8 cellular contexts compared by ENCODE assay signal in the genomic region with DNA sequence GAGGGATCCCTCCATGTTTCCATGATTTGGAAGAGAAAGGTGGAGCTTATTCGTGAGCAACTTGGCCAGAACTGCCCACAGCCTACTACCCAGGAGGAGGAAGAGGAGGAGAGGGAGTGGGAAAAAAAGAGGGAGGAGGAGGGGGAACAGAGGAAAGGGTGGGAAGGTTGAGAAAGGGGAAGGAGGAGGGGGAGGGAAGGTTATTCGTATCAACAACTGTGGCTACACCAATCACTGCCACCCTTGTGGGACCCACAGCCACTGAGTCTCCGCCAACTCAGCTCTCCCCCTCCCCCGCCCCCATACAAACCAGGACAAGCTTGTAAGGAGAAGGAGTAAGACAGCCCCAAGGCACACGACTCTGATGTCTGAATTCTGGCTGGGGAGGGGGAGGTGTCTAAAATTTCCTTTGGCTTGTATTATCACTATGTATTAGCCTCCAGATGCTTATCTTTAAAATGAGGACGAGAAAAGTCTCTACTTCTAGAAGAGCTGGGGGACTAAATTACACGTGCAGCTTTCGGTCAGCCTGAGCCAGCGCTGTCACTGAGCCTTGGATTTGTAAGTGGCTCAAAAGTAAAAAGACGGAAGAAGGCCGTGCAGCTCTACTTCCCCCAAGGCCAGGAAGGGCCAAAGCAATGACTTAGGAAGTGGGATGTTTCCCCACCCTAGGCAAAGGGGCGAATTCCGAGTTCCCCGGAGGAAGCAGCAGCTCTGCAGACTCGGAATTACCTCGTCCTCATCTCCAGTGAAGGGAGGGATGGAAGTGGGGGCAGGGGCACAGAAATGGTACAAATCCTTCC. TPM values are rescaled to one million over a fixed set of nuclear protein-coding genes. Genes with fewer than 3 reads are reported as not detected.
DNase-seq lines count a peak whose midpoint lies in the region; FAIRE-seq and TF ChIP-seq lines count a peak whose summit lies in the region.

No MANE protein-coding gene starts in this region.

- peak overlapping the region; percentile 65 for H3K4me3 ChIP-seq in iPS-18c (ENCODE audit: insufficient read depth, low read depth, low read length)
- peak overlapping the region; percentile 94 to 96 for H3K4me3 ChIP-seq in small intestine (ENCODE audit: low read depth in 1 of 2, low read length in 2 of 2)

- peaks cover 10 to 17% of the 10 kb centered on the region in 2 donors for H3K4me1 ChIP-seq in small intestine (ENCODE audit: control insufficient read depth in 2 of 2, insufficient read depth in 1 of 2, low read depth in 1 of 2, low read length in 1 of 2)

- H3K4me1 Mint-ChIP-seq in Calu3 (ENCODE audit: low read depth, unreplicated experiment) = peaks cover 12% of the 10 kb centered on the region

- peaks cover 11% of the 10 kb centered on the region for H3K27me3 Mint-ChIP-seq in Calu3 (ENCODE audit: unreplicated experiment)

- no peaks in the 10 kb centered on the region for H3K27me3 ChIP-seq in small intestine (ENCODE audit: control insufficient read depth in 2 of 2, insufficient read depth in 2 of 2, low read length in 2 of 2)

- peak overlapping the region; percentile 72 for H3K4me3 Mint-ChIP-seq in Calu3 (ENCODE audit: low read depth, unreplicated experiment)

- FAIRE-seq in small intestine (lab: Jason Lieb, UNC) (no peak), H54 (lab: Jason Lieb, UNC) (no peak)

- no peaks in the 10 kb centered on the region for H3K9me3 Mint-ChIP-seq in Calu3 (ENCODE audit: low read depth, unreplicated experiment)

- H3K27ac Mint-ChIP-seq in Calu3 (ENCODE audit: unreplicated experiment) = no peak overlapping the region

- H3K36me3 Mint-ChIP-seq in Calu3 (ENCODE audit: insufficient read depth, unreplicated experiment) = peaks cover 23% of the 10 kb centered on the region

- WGBS in small intestine, 3 donors = 1 to 4% (median 1%) methylated on average over 16 of the region's 16 CpGs

- peak overlapping the region; percentile 44 for H3K27ac ChIP-seq in angular gyrus (ENCODE audit: low read depth, low read length)
- peak overlapping the region in 1 of 2 donors; percentile 90 for H3K27ac ChIP-seq in small intestine (ENCODE audit: low read depth in 1 of 2, low read length in 1 of 2)

- no peak for DNase-seq in Calu3
- DNase-seq in NAMALWA (ENCODE audit: low spot score) = peak; percentile 42
- peak; percentile 23 for DNase-seq in small intestine
- DNase-seq in GM20000 (ENCODE audit: low spot score) = no peak
- no peak for DNase-seq in H54 (ENCODE audit: insufficient read length, low spot score)
- no peak for DNase-seq in NCI-H1092 (lab: John Stamatoyannopoulos, UW)

- no peaks in the 10 kb centered on the region for H3K36me3 ChIP-seq in small intestine (ENCODE audit: control insufficient read depth in 2 of 2, insufficient read depth in 2 of 2, low read length in 2 of 2)

- no peak for TF ChIP-seq POLR2A in H54 (IDR thresholded peaks at IDR 0.05; ENCODE audit: low read depth, low read length)

- intact Hi-C loops in Calu3 (cut with micrococcal nuclease; ENCODE audit: unreplicated experiment) = no loop called here

- H3K9me3 ChIP-seq in iPS-18c (ENCODE audit: control insufficient read depth, insufficient read depth, low read length) (no peaks in the 10 kb centered on the region), small intestine (ENCODE audit: control insufficient read depth, low read depth) (no peaks in the 10 kb centered on the region)

- CTCF ChIA-PET in Calu3 (lab: Charles Lee) = interaction anchor here (0.6 to 1.0 kb wide), 3 partner anchors 77 to 684 kb away, joined by 3 to 11 read pairs (median 4); no protein-coding TSS in a partner anchor

- no TSS peak for BruUV-seq in Calu3 (replicated peaks; lab: Mats Ljungman, UMichigan)

- TF ChIP-seq CTCF in Calu3 (IDR thresholded peaks at IDR 0.05; ENCODE audit: unreplicated experiment) (no peak), GM20000 (IDR thresholded peaks at IDR 0.05; ENCODE audit: extremely low read depth, missing control alignments) (no peak)

RNA-seq across cellular contexts. Expression of gene FKBP1A, which starts 1.0 kb away (rescaled TPM):
- total RNA-seq in Calu3 (2022) = 166 and 173 TPM in 2 replicates
- 100 to 1,000 TPM; 146 to 315 (median 152) TPM for polyA plus RNA-seq in small intestine

Comparison
In these comparisons a context has a peak if more than half of its experiments do, and no peak if none do; other contexts are left out.
1. DNase-seq: peak in NAMALWA (single experiment) and small intestine (single experiment); none in Calu3 (single experiment), GM20000 (single experiment), H54 (single experiment) and NCI-H1092 (single experiment).